In the genomic region with DNA sequence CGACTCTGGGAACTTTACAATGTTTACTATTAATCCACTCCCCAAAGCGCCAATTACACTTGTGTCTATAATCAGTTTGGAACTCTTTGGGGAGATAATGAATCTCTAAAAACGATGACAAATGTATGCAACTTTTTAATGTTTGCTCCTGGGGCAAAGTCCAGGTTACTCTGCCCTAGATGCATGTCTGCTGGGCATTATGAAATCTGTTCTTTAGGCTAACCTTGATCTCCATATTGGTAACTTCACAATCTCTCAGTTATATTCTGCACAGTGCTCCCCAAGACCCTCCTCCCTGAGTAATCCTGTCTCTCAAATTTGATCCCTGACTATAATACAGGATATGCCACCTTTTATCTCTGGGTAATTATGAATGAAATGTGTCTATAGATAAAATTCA, we compare ENCODE assay signal across 35 cellular contexts.
"Had no signal": no experiment of that assay in that cellular context is flagged by ENCODE, and none has a peak within 500 bp of the region (broad histone marks: within the 10 kb centered on the region; RNA-seq: fewer than 3 reads in every experiment).

No MANE protein-coding gene starts in this region.

- FAIRE-seq: colon had no signal

- H3K27me3 Mint-ChIP-seq: activated B cell treated with CpG ODN at 0.5 μM for 24 hours had no signal

- H3K36me3 ChIP-seq: adrenal gland, esophagus muscularis mucosa, gastrocnemius medialis, WERI-Rb-1 had no signal

- H3K4me3 ChIP-seq: adrenal gland, body of pancreas, esophagus muscularis mucosa, gastrocnemius medialis had no signal

- H3K27ac Mint-ChIP-seq: activated B cell treated with CpG ODN at 0.5 μM for 24 hours; activated CD8-positive, alpha-beta memory T cell treated with anti-CD3 and anti-CD28 coated beads, Interleukin-2, amount 10 ng/mL, durations not matched to agents 7 days and 5 days; activated CD8-positive, alpha-beta T cell treated with anti-CD3 and anti-CD28 coated beads, Interleukin-2, amount 10 ng/mL, durations not matched to agents 7 days and 5 days; activated naive CD8-positive, alpha-beta T cell; activated naive CD8-positive, alpha-beta T cell treated with anti-CD3 and anti-CD28 coated beads, Interleukin-2, amount 50 U/mL, for 24 hours; effector memory CD8-positive, alpha-beta T cell; T-helper 17 cell; T-helper 2 cell treated with Interferon-gamma antibody and Interleukin-4, amounts not matched to agents 5 μg/mL and 100 μg/mL, for 36 hours had no signal

- H3K4me3 Mint-ChIP-seq: activated B cell treated with CpG ODN at 0.5 μM for 24 hours; activated CD8-positive, alpha-beta memory T cell treated with anti-CD3 and anti-CD28 coated beads, Interleukin-2, amount 10 ng/mL, durations not matched to agents 7 days and 5 days; activated CD8-positive, alpha-beta T cell treated with anti-CD3 and anti-CD28 coated beads, Interleukin-2, amount 10 ng/mL, durations not matched to agents 7 days and 5 days; activated naive CD8-positive, alpha-beta T cell; activated naive CD8-positive, alpha-beta T cell treated with anti-CD3 and anti-CD28 coated beads, Interleukin-2, amount 50 U/mL, for 24 hours; effector memory CD8-positive, alpha-beta T cell; T-helper 17 cell; T-helper 2 cell treated with Interferon-gamma antibody and Interleukin-4, amounts not matched to agents 5 μg/mL and 100 μg/mL, for 36 hours had no signal

- H3K9me3 Mint-ChIP-seq: activated B cell treated with CpG ODN at 0.5 μM for 24 hours; activated naive CD8-positive, alpha-beta T cell treated with anti-CD3 and anti-CD28 coated beads, Interleukin-2, amount 50 U/mL, for 24 hours; effector memory CD8-positive, alpha-beta T cell; T-helper 2 cell treated with Interferon-gamma antibody and Interleukin-4, amounts not matched to agents 5 μg/mL and 100 μg/mL, for 36 hours had no signal

- H3K36me3 Mint-ChIP-seq: activated CD8-positive, alpha-beta memory T cell treated with anti-CD3 and anti-CD28 coated beads, Interleukin-2, amount 10 ng/mL, durations not matched to agents 7 days and 5 days; activated naive CD8-positive, alpha-beta T cell had no signal

- H3K4me1 Mint-ChIP-seq: activated B cell treated with CpG ODN at 0.5 μM for 24 hours; activated CD8-positive, alpha-beta memory T cell treated with anti-CD3 and anti-CD28 coated beads, Interleukin-2, amount 10 ng/mL, durations not matched to agents 7 days and 5 days; activated naive CD8-positive, alpha-beta T cell treated with anti-CD3 and anti-CD28 coated beads, Interleukin-2, amount 50 U/mL, for 24 hours had no signal

- DNase-seq: activated B cell treated with CpG ODN at 0.5 μM for 24 hours; activated CD4-positive, alpha-beta T cell treated with anti-CD3 and anti-CD28 coated beads for 48 hours; activated CD4-positive, alpha-beta T cell treated with anti-CD3 and anti-CD28 coated beads, Interleukin-2, amount 50 U/mL, for 1 hour; activated CD4-positive, alpha-beta T cell treated with anti-CD3 and anti-CD28 coated beads, Interleukin-2, amount 50 U/mL, for 48 hours; activated CD8-positive, alpha-beta memory T cell treated with anti-CD3 and anti-CD28 coated beads, Interleukin-2, amount 10 ng/mL, durations not matched to agents 7 days and 5 days; activated CD8-positive, alpha-beta memory T cell treated with anti-CD3 and anti-CD28 coated beads, Interleukin-2, amount 50 U/mL, for 4 hours; activated CD8-positive, alpha-beta T cell treated with anti-CD3 and anti-CD28 coated beads, Interleukin-2, amount 10 ng/mL, durations not matched to agents 7 days and 5 days; activated gamma-delta T cell; activated naive CD4-positive, alpha-beta T cell treated with anti-CD3 and anti-CD28 coated beads, Interleukin-2, amount 50 U/mL, for 16 hours; activated naive CD4-positive, alpha-beta T cell treated with Interleukin-2 at 50 U/mL for 16 hours; activated naive CD8-positive, alpha-beta T cell treated with anti-CD3 and anti-CD28 coated beads, Interleukin-2, amount 50 U/mL, for 24 hours; activated T-cell treated with anti-CD3 and anti-CD28 coated beads, Interleukin-2, amount 50 U/mL, for 1 hour; activated T-cell treated with anti-CD3 and anti-CD28 coated beads, Interleukin-2, amount 50 U/mL, for 48 hours; adrenal gland; amygdala; aorta; body of pancreas; caudate nucleus; cortex of kidney; dermis blood vessel endothelial cell; effector CD4-positive, alpha-beta T cell; effector memory CD8-positive, alpha-beta T cell; erythroblast; foreskin keratinocyte; gastrocnemius medialis; glutamatergic neuron; T-helper 1 cell; T-helper 17 cell; T1000; WERI-Rb-1 had no signal

- ATAC-seq: activated CD4-positive, CD25-positive, alpha-beta regulatory T cell treated with anti-CD3 and anti-CD28 coated beads, Interleukin-2, amount 50 U/mL, for 24 hours; activated CD8-positive, alpha-beta memory T cell treated with anti-CD3 and anti-CD28 coated beads, Interleukin-2, amount 10 ng/mL, durations not matched to agents 7 days and 5 days; activated CD8-positive, alpha-beta T cell treated with anti-CD3 and anti-CD28 coated beads, Interleukin-2, amount 10 ng/mL, durations not matched to agents 7 days and 5 days; activated naive CD8-positive, alpha-beta T cell treated with anti-CD3 and anti-CD28 coated beads, Interleukin-2, amount 50 U/mL, for 24 hours; body of pancreas; effector memory CD8-positive, alpha-beta T cell; foreskin keratinocyte; gastrocnemius medialis; T-helper 17 cell had no signal

- H3K9me3 ChIP-seq: adrenal gland, body of pancreas, esophagus muscularis mucosa, gastrocnemius medialis had no signal

- H3K27ac ChIP-seq: adrenal gland, body of pancreas, esophagus muscularis mucosa, foreskin keratinocyte, gastrocnemius medialis, WERI-Rb-1 had no signal

- H3K4me1 ChIP-seq: adrenal gland, body of pancreas, esophagus muscularis mucosa, foreskin keratinocyte, gastrocnemius medialis had no signal

- H3K27me3 ChIP-seq: adrenal gland, body of pancreas, esophagus muscularis mucosa, foreskin keratinocyte, gastrocnemius medialis had no signal
